10 cellular contexts compared by ENCODE assay signal in the genomic region with DNA sequence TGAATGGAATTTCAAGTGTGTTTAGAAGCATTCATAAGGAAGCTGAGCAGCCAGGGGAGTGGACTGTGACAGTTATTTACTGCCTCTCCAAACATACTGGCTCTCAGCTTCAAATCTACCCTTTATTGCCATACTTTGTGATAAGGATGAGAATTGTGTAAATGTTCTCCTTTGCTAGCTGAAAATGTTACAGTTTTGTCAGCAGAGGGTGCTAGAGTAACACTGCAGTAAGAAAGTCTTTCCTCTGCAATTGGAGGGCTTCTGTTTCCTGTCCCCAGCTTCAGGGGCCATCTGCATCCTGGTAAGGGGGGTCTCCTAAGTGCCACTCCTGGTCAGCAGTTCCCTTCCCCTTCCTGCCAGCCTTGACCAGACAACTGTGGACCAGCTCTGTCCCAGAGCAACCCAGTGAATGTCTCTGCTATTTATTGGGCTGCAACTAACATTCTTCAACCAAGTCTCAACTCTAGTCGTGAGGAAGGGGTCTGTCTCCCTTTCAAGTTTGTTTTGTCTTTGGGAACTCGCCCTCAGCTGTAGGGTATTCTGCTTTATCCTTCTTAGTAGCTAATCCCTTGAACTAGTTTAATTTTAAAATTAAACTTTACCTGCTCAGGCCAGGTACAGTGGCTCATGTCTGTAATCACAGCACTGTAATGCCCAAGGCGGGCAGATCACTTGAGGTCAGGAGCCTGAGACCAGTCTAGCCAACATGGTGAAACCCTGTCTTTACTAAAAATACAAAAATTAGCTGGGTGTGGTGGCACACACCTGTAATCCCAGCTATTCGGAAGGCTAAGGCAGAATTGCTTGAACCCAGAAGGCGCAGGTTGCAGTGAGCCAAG. TPM values are rescaled to one million over a fixed set of nuclear protein-coding genes. Genes with fewer than 3 reads are reported as not detected.
DNase-seq lines count a peak whose midpoint lies in the region; ATAC-seq and TF ChIP-seq lines count a peak whose summit lies in the region.
"Had no signal": no experiment of that assay in that cellular context is flagged by ENCODE, and none has a peak within 500 bp of the region (broad histone marks: within the 10 kb centered on the region; RNA-seq: fewer than 3 reads in every experiment).

No MANE protein-coding gene starts in this region.

- no peak overlapping the region for H3K27ac ChIP-seq in heart left ventricle
- H3K27ac ChIP-seq: BLaER1 treated with 17β-estradiol and CSF1 and Interleukin-3, amounts not matched to agents 10 nM and 100 nM had no signal

- H3K9me3 Mint-ChIP-seq in activated naive CD4-positive, alpha-beta T cell treated with anti-CD3 and anti-CD28 coated beads, Interleukin-2, amount 50 U/mL, for 72 hours = no peaks in the 10 kb centered on the region
- H3K9me3 Mint-ChIP-seq in progenitor cell of endocrine pancreas (ENCODE audit: low read depth) = peaks cover 5% of the 10 kb centered on the region
- H3K9me3 Mint-ChIP-seq: activated naive CD4-positive, alpha-beta T cell treated with anti-CD3 and anti-CD28 coated beads, Interleukin-2, amount 50 U/mL, for 24 hours had no signal

- peaks cover 0 to 12% of the 10 kb centered on the region in 2 donors for H3K36me3 Mint-ChIP-seq in activated naive CD4-positive, alpha-beta T cell treated with anti-CD3 and anti-CD28 coated beads, Interleukin-2, amount 50 U/mL, for 72 hours
- H3K36me3 Mint-ChIP-seq in progenitor cell of endocrine pancreas (ENCODE audit: insufficient read depth) = peaks cover 14% of the 10 kb centered on the region

- H3K27me3 ChIP-seq in H7 (ENCODE audit: control insufficient read depth, insufficient read depth, low read length) (no peaks in the 10 kb centered on the region), heart left ventricle (no peaks in the 10 kb centered on the region)
- H3K27me3 ChIP-seq: BLaER1 treated with 17β-estradiol and CSF1 and Interleukin-3, amounts not matched to agents 10 nM and 100 nM had no signal

- DNase-seq in NCI-H2081 (lab: John Stamatoyannopoulos, UW) = peak; percentile 39 to 43
- no peak for DNase-seq in NCI-H2081 treated with DMSO at 0.1 percent for 48 hours (lab: John Stamatoyannopoulos, UW)
- peak; percentile 58 for DNase-seq in H7
- DNase-seq in NCI-H226 = peak; percentile 27
- peak in 1 of 2 donors; percentile 21 for DNase-seq in activated naive CD4-positive, alpha-beta T cell treated with anti-CD3 and anti-CD28 coated beads, Interleukin-2, amount 50 U/mL, for 72 hours (ENCODE audit: low spot score in 2 of 2)
- DNase-seq in heart left ventricle = peak in 1 of 5 donors; percentile 25
- peak; percentile 16 for DNase-seq in progenitor cell of endocrine pancreas (ENCODE audit: low spot score, unreplicated experiment)

- H3K9me3 ChIP-seq in heart left ventricle = no peaks in the 10 kb centered on the region

- WGBS in heart left ventricle, 4 donors = 70 to 77% (median 74%) methylated on average over 5 of the region's 5 CpGs

- no peaks in the 10 kb centered on the region for H3K27me3 Mint-ChIP-seq in progenitor cell of endocrine pancreas
- H3K27me3 Mint-ChIP-seq: activated naive CD4-positive, alpha-beta T cell treated with anti-CD3 and anti-CD28 coated beads, Interleukin-2, amount 50 U/mL, for 24 hours had no signal

- peaks cover 0 to 21% (median 17%) of the 10 kb centered on the region in 12 donors for H3K4me1 ChIP-seq in heart left ventricle

- ATAC-seq in activated naive CD4-positive, alpha-beta T cell treated with anti-CD3 and anti-CD28 coated beads, Interleukin-2, amount 50 U/mL, for 72 hours = peak; percentile 29 to 52
- ATAC-seq in heart left ventricle (peak in 3 of 4 donors; percentile 63 to 68 (median 68)), GM19023 (IDR thresholded peaks at IDR 0.05; ENCODE audit: unreplicated experiment) (no peak)

- intact Hi-C loops in heart left ventricle (cut with DNase I) = loop anchor here (1.0 to 10.0 kb wide), 12 partner anchors 205 to 603 kb away; a partner anchor contains a TSS

- TF ChIP-seq CTCF in heart left ventricle (IDR thresholded peaks at IDR 0.05) (peak; percentile 72 to 95 (median 85)), progenitor cell of endocrine pancreas (IDR thresholded peaks at IDR 0.05; ENCODE audit: unreplicated experiment) (peak; percentile 86)

- no peak for TF ChIP-seq POLR2A in heart left ventricle (IDR thresholded peaks at IDR 0.05)

- no peak overlapping the region for H3K4me3 Mint-ChIP-seq in progenitor cell of endocrine pancreas (ENCODE audit: low read depth)
- H3K4me3 Mint-ChIP-seq: activated naive CD4-positive, alpha-beta T cell treated with anti-CD3 and anti-CD28 coated beads, Interleukin-2, amount 50 U/mL, for 24 hours had no signal

- H3K4me1 Mint-ChIP-seq in progenitor cell of endocrine pancreas (ENCODE audit: low read depth) = peaks cover 9% of the 10 kb centered on the region

- H3K4me3 ChIP-seq in H7 (ENCODE audit: insufficient read depth, low read depth, low read length) (no peak overlapping the region), heart left ventricle (no peak overlapping the region)
- H3K4me3 ChIP-seq: BLaER1 treated with 17β-estradiol and CSF1 and Interleukin-3, amounts not matched to agents 10 nM and 100 nM had no signal

- no peaks in the 10 kb centered on the region for H3K36me3 ChIP-seq in H7 (replicated peaks; ENCODE audit: control insufficient read depth, insufficient read depth, low read length)
- H3K36me3 ChIP-seq in heart left ventricle = no peaks in the 10 kb centered on the region

- H3K27ac Mint-ChIP-seq in activated naive CD4-positive, alpha-beta T cell treated with anti-CD3 and anti-CD28 coated beads, Interleukin-2, amount 50 U/mL, for 72 hours = no peak overlapping the region
- H3K27ac Mint-ChIP-seq in progenitor cell of endocrine pancreas = no peak overlapping the region
- H3K27ac Mint-ChIP-seq: activated naive CD4-positive, alpha-beta T cell treated with anti-CD3 and anti-CD28 coated beads, Interleukin-2, amount 50 U/mL, for 24 hours had no signal

RNA-seq across cellular contexts. Expression of a gene that starts 45.3 kb away (rescaled TPM):
- total RNA-seq in H7 (2014; rRNA removed; shearing (Covaris generic)) = 6.1 and 11.7 TPM in 2 replicates
- 10 to 100 TPM; 35.9 to 62.2 TPM for total RNA-seq in activated naive CD4-positive, alpha-beta T cell treated with anti-CD3 and anti-CD28 coated beads, Interleukin-2, amount 50 U/mL, for 72 hours
- total RNA-seq in heart left ventricle (10 to 100 TPM in 5 of 9 donors, 1 to 10 TPM in 4; 7.0 to 13.9 (median 10.0) TPM), progenitor cell of endocrine pancreas (28.4 and 29.1 TPM in 2 replicates)
- 1 to 10 TPM; 2.3 to 3.3 TPM for polyA plus RNA-seq in heart left ventricle
